12 cellular contexts compared by ENCODE assay signal in the genomic region with DNA sequence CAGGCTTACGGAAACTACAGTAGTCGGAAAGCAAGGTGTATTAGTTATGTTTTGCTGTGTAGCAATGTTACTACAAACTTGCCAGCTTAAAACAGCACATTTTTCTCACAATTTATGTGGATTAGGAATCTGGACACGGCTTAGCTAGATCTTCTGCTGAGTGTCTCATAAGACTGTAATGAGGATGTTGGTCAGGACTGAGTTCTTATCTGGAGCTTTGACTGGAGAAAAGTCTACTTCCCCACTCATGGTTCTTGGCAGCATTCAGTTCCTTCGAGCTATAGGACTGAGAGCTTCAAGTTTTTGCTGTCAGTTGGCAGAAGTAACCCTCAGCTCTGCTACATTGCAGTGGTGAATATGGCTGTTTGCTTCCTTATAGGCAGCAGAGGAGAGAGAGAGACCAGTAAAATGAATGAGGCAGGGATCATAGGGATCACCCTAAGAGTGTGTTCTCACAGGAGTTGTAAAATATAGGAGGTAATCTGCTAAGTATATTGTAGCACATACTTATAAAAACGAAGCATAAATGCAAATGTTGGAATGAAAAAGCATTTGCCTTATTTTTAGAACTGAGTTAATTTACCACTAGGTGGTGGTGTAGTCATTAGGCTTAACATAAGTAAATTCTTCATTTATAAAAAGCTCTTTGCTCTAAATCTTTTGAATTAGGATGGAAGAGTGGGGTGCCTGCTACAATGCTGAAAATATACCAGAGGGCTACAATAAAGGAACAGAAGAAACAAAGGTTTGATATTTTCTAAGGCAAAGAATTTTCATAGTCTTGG. TPM values are rescaled to one million over a fixed set of nuclear protein-coding genes. Genes with fewer than 3 reads are reported as not detected.
A peak's percentile ranks its signal among the peaks of the same experiment; 100 is the strongest.
DNase-seq lines count a peak whose midpoint lies in the region; FAIRE-seq and TF ChIP-seq lines count a peak whose summit lies in the region.
"Had no signal": no experiment of that assay in that cellular context is flagged by ENCODE, and none has a peak within 500 bp of the region (broad histone marks: within the 10 kb centered on the region; RNA-seq: fewer than 3 reads in every experiment).

No MANE protein-coding gene starts in this region.

- H3K9me3 ChIP-seq in small intestine (ENCODE audit: control insufficient read depth, low read depth) (no peaks in the 10 kb centered on the region), Caco-2 (no peaks in the 10 kb centered on the region)
- H3K9me3 ChIP-seq: thoracic aorta had no signal

- H3K4me1 Mint-ChIP-seq in Caco-2 (ENCODE audit: low read depth, unreplicated experiment), result no peaks in the 10 kb centered on the region

- H3K36me3 Mint-ChIP-seq in Caco-2 (ENCODE audit: insufficient read depth, unreplicated experiment), result no peaks in the 10 kb centered on the region

- peak in 1 of 2 experiments; percentile 18 for TF ChIP-seq CTCF in Caco-2 (IDR thresholded peaks at IDR 0.05; ENCODE audit: insufficient read depth in 1 of 2, low read depth in 1 of 2, low read length in 1 of 2, severe bottlenecking in 1 of 2, unreplicated experiment in 1 of 2)

- H3K4me3 Mint-ChIP-seq in Caco-2 (ENCODE audit: unreplicated experiment), result no peak overlapping the region
- H3K4me3 Mint-ChIP-seq: activated naive CD4-positive, alpha-beta T cell treated with anti-CD3 and anti-CD28 coated beads for 36 hours had no signal

- no peak overlapping the region for H3K27ac Mint-ChIP-seq in Caco-2 (ENCODE audit: unreplicated experiment)
- H3K27ac Mint-ChIP-seq: activated naive CD4-positive, alpha-beta T cell treated with anti-CD3 and anti-CD28 coated beads for 36 hours had no signal

- CTCF ChIA-PET in Caco-2 (lab: Charles Lee), result interaction anchor here (0.7 kb wide), 1 partner anchor 922 kb away, joined by 3 read pairs; no protein-coding TSS in a partner anchor

- POLR2A ChIA-PET in Caco-2 (lab: Charles Lee), result no interaction called here

- intact Hi-C loops in Caco-2 (cut with micrococcal nuclease; ENCODE audit: unreplicated experiment), result no loop called here

- no peaks in the 10 kb centered on the region for H3K27me3 Mint-ChIP-seq in Caco-2 (ENCODE audit: insufficient read depth, unreplicated experiment)

- no peaks in the 10 kb centered on the region for H3K9me3 Mint-ChIP-seq in Caco-2 (ENCODE audit: unreplicated experiment)
- H3K9me3 Mint-ChIP-seq: activated naive CD4-positive, alpha-beta T cell treated with anti-CD3 and anti-CD28 coated beads for 36 hours had no signal

- H3K27me3 ChIP-seq in small intestine (ENCODE audit: control insufficient read depth in 2 of 2, insufficient read depth in 2 of 2, low read length in 2 of 2), result no peaks in the 10 kb centered on the region
- H3K27me3 ChIP-seq in Caco-2 (replicated peaks; ENCODE audit: control insufficient read depth, insufficient read depth, low read length), result no peaks in the 10 kb centered on the region

- BruUV-seq in Caco-2 (replicated peaks; lab: Mats Ljungman, UMichigan), result no TSS peak

- no peak for FAIRE-seq in small intestine (lab: Jason Lieb, UNC)

- 65 to 69% (median 69%) methylated on average over 5 of the region's 5 CpGs for WGBS in small intestine, 3 donors

- H3K36me3 ChIP-seq in small intestine (ENCODE audit: control insufficient read depth in 2 of 2, insufficient read depth in 2 of 2, low read length in 2 of 2) (peaks cover 0 to 2% of the 10 kb centered on the region in 2 donors), Caco-2 (ENCODE audit: control insufficient read depth, insufficient read depth, low read length) (no peaks in the 10 kb centered on the region)
- H3K36me3 ChIP-seq: thoracic aorta had no signal

- DNase-seq in NOMO-1 treated with DMSO at 0.1 percent for 48 hours (lab: John Stamatoyannopoulos, UW; ENCODE audit: unreplicated experiment), result peak; percentile 12
- no peak for DNase-seq in NOMO-1 treated with dmso at 0.1 percent for 144 hours (lab: John Stamatoyannopoulos, UW; ENCODE audit: unreplicated experiment)
- peak; percentile 31 for DNase-seq in OCI-M1 (lab: John Stamatoyannopoulos, UW)
- DNase-seq in fibroblast of gingiva (ENCODE audit: low read depth), result peak; percentile 1
- DNase-seq in small intestine, result peak; percentile 1
- DNase-seq in D341Med (ENCODE audit: low spot score), result no peak
- no peak for DNase-seq in stimulated activated CD4-positive, alpha-beta T cell treated with anti-CD3 and anti-CD28 coated beads, Interleukin-2, amount 100 ng/mL, for 48 hours
- DNase-seq in Caco-2, result no peak
- DNase-seq: activated naive CD4-positive, alpha-beta T cell treated with anti-CD3 and anti-CD28 coated beads for 36 hours; hypothalamus had no signal

- H3K27ac ChIP-seq in small intestine (ENCODE audit: low read depth in 1 of 2, low read length in 1 of 2), result no peak overlapping the region
- H3K27ac ChIP-seq: SK-N-MC, thoracic aorta had no signal

- no peaks in the 10 kb centered on the region for H3K4me1 ChIP-seq in small intestine (ENCODE audit: control insufficient read depth in 2 of 2, insufficient read depth in 1 of 2, low read depth in 1 of 2, low read length in 1 of 2)
- H3K4me1 ChIP-seq in Caco-2, result no peaks in the 10 kb centered on the region

- H3K4me3 ChIP-seq in small intestine (ENCODE audit: low read depth in 1 of 2, low read length in 2 of 2) (no peak overlapping the region), Caco-2 (ENCODE audit: low read depth, low read length) (no peak overlapping the region)
- H3K4me3 ChIP-seq: SK-N-MC, thoracic aorta had no signal

RNA-seq across cellular contexts. Expression of a gene that starts 38.6 kb away (rescaled TPM):
- 10 to 100 TPM; 31.3 to 55.4 (median 49.9) TPM for polyA plus RNA-seq in small intestine
- total RNA-seq in Caco-2 (2022), result 36.3 and 40.3 TPM in 2 replicates

Comparison
In these comparisons a context has a peak if more than half of its experiments do, and no peak if none do; other contexts are left out.
1. DNase-seq: peak in NOMO-1 treated with DMSO at 0.1 percent for 48 hours (single experiment), OCI-M1 (single experiment), fibroblast of gingiva (single experiment) and small intestine (single experiment); none in NOMO-1 treated with dmso at 0.1 percent for 144 hours (single experiment), D341Med (single experiment), stimulated activated CD4-positive, alpha-beta T cell treated with anti-CD3 and anti-CD28 coated beads, Interleukin-2, amount 100 ng/mL, for 48 hours (0 of 2) and Caco-2 (0 of 2).